In genomic region chr17:76612977-76613851, GRCh38 we compare ENCODE assay signal across 1 cellular context.
TF ChIP-seq lines count a peak whose summit lies in the region.

No MANE protein-coding gene starts in this region.

TF ChIP-seq in HCT116, 20 proteins besides CTCF, POLR2A, EP300 and RAD21 (continued from another document):
- no peak for TF ChIP-seq CEBPB (IDR thresholded peaks at IDR 0.05; ENCODE audit: low read depth)
- no peak for TF ChIP-seq CBX3 (IDR thresholded peaks at IDR 0.05; ENCODE audit: low read depth)
- TF ChIP-seq ZFX (IDR thresholded peaks at IDR 0.05), result peak; percentile 18; the same call in 1 of the 2 replicates
- TF ChIP-seq YY1 (IDR thresholded peaks at IDR 0.05; ENCODE audit: extremely low read depth, insufficient replicate concordance, low read depth, low read length), result peak; percentile 52
- no peak for TF ChIP-seq SRF (IDR thresholded peaks at IDR 0.05; ENCODE audit: low read depth)
- no peak for TF ChIP-seq EZH2phosphoT487 (IDR thresholded peaks at IDR 0.05; ENCODE audit: borderline replicate concordance)
- TF ChIP-seq EZH2 (IDR thresholded peaks at IDR 0.05), result no peak
- no peak for TF ChIP-seq ZNF274 (IDR thresholded peaks at IDR 0.05; ENCODE audit: low read depth, low read length)
- no peak for TF ChIP-seq JUND (IDR thresholded peaks at IDR 0.05)
- peak; percentile 60 for TF ChIP-seq POLR2AphosphoS5 (IDR thresholded peaks at IDR 0.05; ENCODE audit: low read depth, low read length)
- no peak for TF ChIP-seq TCF7L2 (IDR thresholded peaks at IDR 0.05; ENCODE audit: borderline replicate concordance, extremely low read depth, insufficient read depth, insufficient read length)
